In genomic region chr9:111704503-111704902, GRCh38 we compare ENCODE assay signal across 36 cellular contexts.
"Had no signal": no experiment of that assay in that cellular context is flagged by ENCODE, and none has a peak within 500 bp of the region (broad histone marks: within the 10 kb centered on the region; RNA-seq: fewer than 3 reads in every experiment).

No MANE protein-coding gene starts in this region.

- H3K4me1 ChIP-seq: adrenal gland, body of pancreas, breast epithelium had no signal

- ATAC-seq: activated CD8-positive, alpha-beta T cell treated with anti-CD3 and anti-CD28 coated beads for 36 hours; activated naive CD4-positive, alpha-beta T cell treated with anti-CD3 and anti-CD28 coated beads, Interleukin-2, amount 50 U/mL, for 72 hours; activated T-cell treated with anti-CD3 and anti-CD28 coated beads, Interleukin-2, amount 50 U/mL, for 4 hours; activated T-cell treated with anti-CD3 and anti-CD28 coated beads, Interleukin-2, amount 50 U/mL, for 72 hours; activated T-helper 17 cell treated with anti-CD3 and anti-CD28 coated beads, Interleukin-2, amount 50 U/mL, for 72 hours; body of pancreas; T-cell had no signal

- H3K27ac ChIP-seq: adrenal gland, body of pancreas, brain microvascular endothelial cell, breast epithelium, VCaP had no signal

- FAIRE-seq: astrocyte, TTC549 had no signal

- H3K27me3 ChIP-seq: adrenal gland, body of pancreas, brain microvascular endothelial cell, breast epithelium had no signal

- DNase-seq: activated B cell treated with CpG ODN at 0.5 μM for 24 hours; activated CD4-positive, alpha-beta memory T cell treated with anti-CD3 and anti-CD28 coated beads for 36 hours; activated CD4-positive, alpha-beta T cell treated with anti-CD3 and anti-CD28 coated beads for 4 hours; activated CD4-positive, alpha-beta T cell treated with anti-CD3 and anti-CD28 coated beads, Interleukin-2, amount 10 ng/mL, durations not matched to agents 24 days and 14 days; activated CD4-positive, alpha-beta T cell treated with anti-CD3 and anti-CD28 coated beads, Interleukin-2, amount 50 U/mL, for 1 hour; activated CD4-positive, alpha-beta T cell treated with anti-CD3 and anti-CD28 coated beads, Interleukin-2, amount 50 U/mL, for 4 hours; activated CD4-positive, CD25-positive, alpha-beta regulatory T cell treated with anti-CD3 and anti-CD28 coated beads, Interleukin-2, amount 50 U/mL, for 72 hours; activated CD8-positive, alpha-beta memory T cell treated with anti-CD3 and anti-CD28 coated beads, Interleukin-2, amount 50 U/mL, for 4 hours; activated CD8-positive, alpha-beta T cell treated with anti-CD3 and anti-CD28 coated beads for 36 hours; activated effector memory CD4-positive, alpha-beta T cell treated with anti-CD3 and anti-CD28 coated beads, Interleukin-2, amount 50 U/mL, for 16 hours; activated gamma-delta T cell treated with Interleukin-2 at 50 U/mL for 16 hours; activated naive CD4-positive, alpha-beta T cell; activated naive CD4-positive, alpha-beta T cell treated with anti-CD3 and anti-CD28 coated beads for 36 hours; activated naive CD4-positive, alpha-beta T cell treated with anti-CD3 and anti-CD28 coated beads, Interleukin-2, amount 50 U/mL, for 16 hours; activated naive CD8-positive, alpha-beta T cell treated with anti-CD3 and anti-CD28 coated beads for 36 hours; activated T-cell treated with anti-CD3 and anti-CD28 coated beads for 4 hours; activated T-cell treated with anti-CD3 and anti-CD28 coated beads, Interleukin-2, amount 50 U/mL, for 1 hour; activated T-cell treated with anti-CD3 and anti-CD28 coated beads, Interleukin-2, amount 50 U/mL, for 4 hours; activated T-cell treated with anti-CD3 and anti-CD28 coated beads, Interleukin-2, amount 50 U/mL, for 72 hours; adrenal gland; amniotic stem cell; aorta; body of pancreas; brain microvascular endothelial cell; central memory CD4-positive, alpha-beta T cell; T-cell; T-helper 2 cell; T-helper 9 cell had no signal

- H3K36me3 ChIP-seq: adrenal gland, brain microvascular endothelial cell, breast epithelium had no signal

- H3K27ac Mint-ChIP-seq: activated B cell treated with CpG ODN at 0.5 μM for 24 hours; activated CD4-positive, alpha-beta memory T cell treated with anti-CD3 and anti-CD28 coated beads for 36 hours; activated CD4-positive, alpha-beta T cell treated with anti-CD3 and anti-CD28 coated beads, Interleukin-2, amount 10 ng/mL, durations not matched to agents 24 days and 14 days; activated CD8-positive, alpha-beta T cell treated with anti-CD3 and anti-CD28 coated beads for 36 hours; activated naive CD4-positive, alpha-beta T cell treated with anti-CD3 and anti-CD28 coated beads for 36 hours; activated naive CD4-positive, alpha-beta T cell treated with anti-CD3 and anti-CD28 coated beads, Interleukin-2, amount 50 U/mL, for 72 hours; activated naive CD8-positive, alpha-beta T cell treated with anti-CD3 and anti-CD28 coated beads for 36 hours; activated T-cell treated with anti-CD3 and anti-CD28 coated beads, Interleukin-2, amount 50 U/mL, for 72 hours; activated T-helper 1 cell treated with anti-CD3 and anti-CD28 coated beads, Interleukin-12 subunit alpha, Interleukin-12 subunit beta, Interleukin-2, Interleukin-4 antibody, amounts not matched to agents 30 ng/mL and 10 ng/mL and 1 ng/mL, durations not matched to agents 14 hours and 24 hours and 36 hours; activated T-helper 17 cell treated with anti-CD3 and anti-CD28 coated beads, Interleukin-2, amount 50 U/mL, for 72 hours; T-cell; T-helper 2 cell treated with Interferon-gamma antibody and Interleukin-4, amounts not matched to agents 5 μg/mL and 100 μg/mL, for 36 hours had no signal

- H3K9me3 ChIP-seq: adrenal gland, body of pancreas, breast epithelium had no signal

- H3K4me1 Mint-ChIP-seq: activated B cell treated with CpG ODN at 0.5 μM for 24 hours; activated T-helper 17 cell treated with anti-CD3 and anti-CD28 coated beads, Interleukin-2, amount 50 U/mL, for 72 hours had no signal

- H3K27me3 Mint-ChIP-seq: activated B cell treated with CpG ODN at 0.5 μM for 24 hours; activated CD4-positive, alpha-beta memory T cell treated with anti-CD3 and anti-CD28 coated beads for 36 hours; activated CD4-positive, alpha-beta T cell treated with anti-CD3 and anti-CD28 coated beads, Interleukin-2, amount 10 ng/mL, durations not matched to agents 24 days and 14 days; activated CD8-positive, alpha-beta T cell treated with anti-CD3 and anti-CD28 coated beads for 36 hours; activated naive CD8-positive, alpha-beta T cell treated with anti-CD3 and anti-CD28 coated beads for 36 hours; activated T-helper 17 cell treated with anti-CD3 and anti-CD28 coated beads, Interleukin-2, amount 50 U/mL, for 72 hours; T-cell had no signal

- H3K4me3 ChIP-seq: adrenal gland, body of pancreas, breast epithelium had no signal

- H3K4me3 Mint-ChIP-seq: activated B cell treated with CpG ODN at 0.5 μM for 24 hours; activated CD4-positive, alpha-beta memory T cell treated with anti-CD3 and anti-CD28 coated beads for 36 hours; activated CD4-positive, alpha-beta T cell treated with anti-CD3 and anti-CD28 coated beads, Interleukin-2, amount 10 ng/mL, durations not matched to agents 24 days and 14 days; activated CD8-positive, alpha-beta T cell treated with anti-CD3 and anti-CD28 coated beads for 36 hours; activated naive CD4-positive, alpha-beta T cell treated with anti-CD3 and anti-CD28 coated beads for 36 hours; activated naive CD8-positive, alpha-beta T cell treated with anti-CD3 and anti-CD28 coated beads for 36 hours; activated T-cell treated with anti-CD3 and anti-CD28 coated beads, Interleukin-2, amount 50 U/mL, for 4 hours; activated T-cell treated with anti-CD3 and anti-CD28 coated beads, Interleukin-2, amount 50 U/mL, for 72 hours; activated T-helper 1 cell treated with anti-CD3 and anti-CD28 coated beads, Interleukin-12 subunit alpha, Interleukin-12 subunit beta, Interleukin-2, Interleukin-4 antibody, amounts not matched to agents 30 ng/mL and 10 ng/mL and 1 ng/mL, durations not matched to agents 14 hours and 24 hours and 36 hours; activated T-helper 17 cell treated with anti-CD3 and anti-CD28 coated beads, Interleukin-2, amount 50 U/mL, for 72 hours; T-cell; T-helper 2 cell treated with Interferon-gamma antibody and Interleukin-4, amounts not matched to agents 5 μg/mL and 100 μg/mL, for 36 hours had no signal

- H3K36me3 Mint-ChIP-seq: activated CD4-positive, alpha-beta memory T cell treated with anti-CD3 and anti-CD28 coated beads for 36 hours; activated naive CD4-positive, alpha-beta T cell treated with anti-CD3 and anti-CD28 coated beads, Interleukin-2, amount 50 U/mL, for 72 hours had no signal
